In genomic region chr16:49588729-49589384, GRCh38 we compare ENCODE assay signal across 1 cellular context.
TF ChIP-seq lines count a peak whose summit lies in the region.

No MANE protein-coding gene starts in this region.

TF ChIP-seq in GM23338, 12 proteins besides CTCF, POLR2A, EP300 and RAD21 (continued from another document):
- TF ChIP-seq REST (IDR thresholded peaks at IDR 0.05; ENCODE audit: unreplicated experiment), result no peak
